Comparison of ENCODE assay signal across 10 cellular contexts in the genomic region with DNA sequence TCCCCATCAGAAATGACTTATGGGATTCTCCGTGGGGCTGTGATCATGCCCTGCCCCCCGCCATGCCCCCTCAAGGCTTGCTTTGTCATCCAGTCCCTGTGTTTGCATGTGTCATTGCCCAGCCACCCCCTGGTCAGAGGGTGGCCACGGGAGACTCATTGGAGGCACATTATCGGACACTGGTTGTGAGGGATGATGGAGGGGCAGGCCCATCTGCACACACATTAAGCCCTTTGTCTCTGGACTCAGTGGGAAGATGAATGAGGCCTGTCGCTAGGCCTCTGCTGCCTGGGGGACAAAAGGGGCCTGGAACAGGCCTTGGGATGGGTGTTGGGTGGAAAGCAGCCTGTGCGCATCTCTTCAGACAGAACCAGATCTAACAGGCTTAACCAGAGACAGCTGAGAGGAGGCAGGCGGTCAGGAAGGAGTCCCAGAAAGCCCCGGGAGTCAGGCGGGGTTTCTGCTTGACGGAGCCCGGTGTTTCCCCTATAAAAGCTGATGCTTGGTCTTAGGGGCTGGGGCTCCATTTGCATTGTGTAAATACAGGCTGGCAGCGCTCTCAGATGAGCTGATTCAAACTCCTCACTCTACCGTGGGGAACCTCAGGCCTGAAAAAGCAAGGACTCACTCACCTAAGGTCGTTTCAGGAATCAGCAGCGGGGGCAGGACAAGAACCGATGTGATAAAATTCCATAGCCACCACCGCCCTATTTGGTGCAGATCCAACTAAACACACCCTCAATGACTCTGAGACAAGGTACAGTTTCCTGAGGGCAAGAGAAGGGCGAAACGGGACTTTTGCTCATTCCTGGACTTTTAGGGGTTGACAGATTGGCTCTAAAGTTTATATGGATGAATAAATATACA. TPM values are rescaled to one million over a fixed set of nuclear protein-coding genes. Genes with fewer than 3 reads are reported as not detected.
DNase-seq lines count a peak whose midpoint lies in the region; ATAC-seq and TF ChIP-seq lines count a peak whose summit lies in the region.
"Had no signal": no experiment of that assay in that cellular context is flagged by ENCODE, and none has a peak within 500 bp of the region (broad histone marks: within the 10 kb centered on the region; RNA-seq: fewer than 3 reads in every experiment).

No MANE protein-coding gene starts in this region.

- H2AK5ac ChIP-seq in mesendoderm (ENCODE audit: low read length): no peak overlapping the region

- H3K27me3 ChIP-seq in mesendoderm (ENCODE audit: insufficient read depth, low read length, poor library complexity): no peaks in the 10 kb centered on the region

- H3K56ac ChIP-seq in mesendoderm (ENCODE audit: low read length): peak overlapping the region; percentile 76

- H3K27me3 Mint-ChIP-seq in WTC11 (ENCODE audit: low read depth): no peaks in the 10 kb centered on the region
- H3K27me3 Mint-ChIP-seq in type B pancreatic cell: peaks cover 15% of the 10 kb centered on the region
- peaks cover 2% of the 10 kb centered on the region for H3K27me3 Mint-ChIP-seq in activated naive CD8-positive, alpha-beta T cell treated with anti-CD3 and anti-CD28 coated beads, Interleukin-2, amount 50 U/mL, for 24 hours

- H4K5ac ChIP-seq in mesendoderm (ENCODE audit: low read length): peak overlapping the region; percentile 21

- H3K4me3 ChIP-seq in mesendoderm (ENCODE audit: low read length): no peak overlapping the region

- no peak overlapping the region for H2BK5ac ChIP-seq in mesendoderm (ENCODE audit: low read length)

- no peaks in the 10 kb centered on the region for H3K79me1 ChIP-seq in mesendoderm (ENCODE audit: low read length)

- H3K18ac ChIP-seq in mesendoderm (ENCODE audit: low read length): no peak overlapping the region

- no peak overlapping the region for H4K8ac ChIP-seq in mesendoderm (ENCODE audit: low read depth, low read length)

- CTCF ChIA-PET in WTC11 (lab: Charles Lee): interaction anchor here (0.7 to 3.2 kb wide), 27 partner anchors 9 to 322 kb away, joined by 3 to 31 read pairs (median 5); a partner anchor contains a TSS

- ATAC-seq in WTC11: peak; percentile 44
- ATAC-seq in activated naive CD8-positive, alpha-beta T cell treated with anti-CD3 and anti-CD28 coated beads, Interleukin-2, amount 50 U/mL, for 24 hours: no peak

- H3K79me2 ChIP-seq in mesendoderm (ENCODE audit: control insufficient read depth, insufficient read depth, low read length): no peaks in the 10 kb centered on the region

- H3K36me3 ChIP-seq in mesendoderm (ENCODE audit: control insufficient read depth, insufficient read depth, low read length): no peaks in the 10 kb centered on the region

- H3K4me1 Mint-ChIP-seq in WTC11 (peaks cover 43% of the 10 kb centered on the region), type B pancreatic cell (ENCODE audit: unreplicated experiment) (peaks cover 50% of the 10 kb centered on the region)
- H3K4me1 Mint-ChIP-seq in activated naive CD8-positive, alpha-beta T cell treated with anti-CD3 and anti-CD28 coated beads, Interleukin-2, amount 50 U/mL, for 24 hours: no peaks in the 10 kb centered on the region

- no peak overlapping the region for H3K27ac ChIP-seq in mesendoderm (ENCODE audit: low read depth, low read length)

- H3K4ac ChIP-seq in mesendoderm (ENCODE audit: low read depth, low read length): no peak overlapping the region

- H3K27ac Mint-ChIP-seq in WTC11: peak overlapping the region; percentile 95
- H3K27ac Mint-ChIP-seq in type B pancreatic cell: peak overlapping the region; percentile 95
- H3K27ac Mint-ChIP-seq in activated naive CD8-positive, alpha-beta T cell treated with anti-CD3 and anti-CD28 coated beads, Interleukin-2, amount 50 U/mL, for 24 hours: no peak overlapping the region

- H3K4me1 ChIP-seq in mesendoderm (ENCODE audit: control insufficient read depth, low read depth, low read length): peaks cover 4% of the 10 kb centered on the region

- H3K4me3 Mint-ChIP-seq in WTC11 (no peak overlapping the region), type B pancreatic cell (peak overlapping the region; percentile 73)
- H3K4me3 Mint-ChIP-seq in activated naive CD8-positive, alpha-beta T cell treated with anti-CD3 and anti-CD28 coated beads, Interleukin-2, amount 50 U/mL, for 24 hours: no peak overlapping the region

- no peak overlapping the region for H3K4me2 ChIP-seq in mesendoderm (ENCODE audit: low read length)

- POLR2A ChIA-PET in WTC11 (lab: Charles Lee): no interaction called here

- no peak overlapping the region for H3K23ac ChIP-seq in mesendoderm (ENCODE audit: low read length)

- H3K9me3 Mint-ChIP-seq in WTC11: no peaks in the 10 kb centered on the region
- no peaks in the 10 kb centered on the region for H3K9me3 Mint-ChIP-seq in type B pancreatic cell
- no peaks in the 10 kb centered on the region for H3K9me3 Mint-ChIP-seq in activated naive CD8-positive, alpha-beta T cell treated with anti-CD3 and anti-CD28 coated beads, Interleukin-2, amount 50 U/mL, for 24 hours

- DNase-seq in NCI-H82 (lab: John Stamatoyannopoulos, UW) (peak; percentile 71), NCI-H82 treated with DMSO at 0.1 percent for 48 hours (lab: John Stamatoyannopoulos, UW; ENCODE audit: unreplicated experiment) (no peak), WTC11 (ENCODE audit: low spot score) (peak; percentile 59), mesendoderm (peak; percentile 35), type B pancreatic cell (ENCODE audit: extremely low spot score, unreplicated experiment) (no peak), GF-D8 (lab: John Stamatoyannopoulos, UW) (no peak), SHP77 (lab: John Stamatoyannopoulos, UW) (no peak)
- no peak for DNase-seq in activated naive CD8-positive, alpha-beta T cell treated with anti-CD3 and anti-CD28 coated beads, Interleukin-2, amount 50 U/mL, for 24 hours
- DNase-seq: activated CD4-positive, alpha-beta T cell treated with anti-CD3 and anti-CD28 coated beads for 4 hours had no signal

- H2BK15ac ChIP-seq in mesendoderm (replicated peaks; ENCODE audit: low read depth): no peak overlapping the region

- peak overlapping the region; percentile 3 for H3K9ac ChIP-seq in mesendoderm (ENCODE audit: low read length)

- H2BK120ac ChIP-seq in mesendoderm (ENCODE audit: low read depth, low read length): no peak overlapping the region

- TF ChIP-seq CTCF in WTC11 (IDR thresholded peaks at IDR 0.05): no peak
- TF ChIP-seq CTCF in type B pancreatic cell (conservative IDR thresholded peaks at IDR 0.05): no peak

- H3K36me3 Mint-ChIP-seq in WTC11 (no peaks in the 10 kb centered on the region), type B pancreatic cell (no peaks in the 10 kb centered on the region)
- H3K36me3 Mint-ChIP-seq in activated naive CD8-positive, alpha-beta T cell treated with anti-CD3 and anti-CD28 coated beads, Interleukin-2, amount 50 U/mL, for 24 hours (ENCODE audit: low read depth): no peaks in the 10 kb centered on the region

- WGBS in mesendoderm (ENCODE audit: extremely low coverage, insufficient coverage, low lambda C conversion rate): no CpG with 5 or more reads among the region's 19 CpGs

TF ChIP-seq in WTC11, 78 proteins besides CTCF, POLR2A, EP300 and RAD21 (continues in another document):
- no peak for TF ChIP-seq FOXJ3 (CRISPR knock-in tag; IDR thresholded peaks at IDR 0.05; ENCODE audit: borderline replicate concordance)
- TF ChIP-seq, protein P1, sequence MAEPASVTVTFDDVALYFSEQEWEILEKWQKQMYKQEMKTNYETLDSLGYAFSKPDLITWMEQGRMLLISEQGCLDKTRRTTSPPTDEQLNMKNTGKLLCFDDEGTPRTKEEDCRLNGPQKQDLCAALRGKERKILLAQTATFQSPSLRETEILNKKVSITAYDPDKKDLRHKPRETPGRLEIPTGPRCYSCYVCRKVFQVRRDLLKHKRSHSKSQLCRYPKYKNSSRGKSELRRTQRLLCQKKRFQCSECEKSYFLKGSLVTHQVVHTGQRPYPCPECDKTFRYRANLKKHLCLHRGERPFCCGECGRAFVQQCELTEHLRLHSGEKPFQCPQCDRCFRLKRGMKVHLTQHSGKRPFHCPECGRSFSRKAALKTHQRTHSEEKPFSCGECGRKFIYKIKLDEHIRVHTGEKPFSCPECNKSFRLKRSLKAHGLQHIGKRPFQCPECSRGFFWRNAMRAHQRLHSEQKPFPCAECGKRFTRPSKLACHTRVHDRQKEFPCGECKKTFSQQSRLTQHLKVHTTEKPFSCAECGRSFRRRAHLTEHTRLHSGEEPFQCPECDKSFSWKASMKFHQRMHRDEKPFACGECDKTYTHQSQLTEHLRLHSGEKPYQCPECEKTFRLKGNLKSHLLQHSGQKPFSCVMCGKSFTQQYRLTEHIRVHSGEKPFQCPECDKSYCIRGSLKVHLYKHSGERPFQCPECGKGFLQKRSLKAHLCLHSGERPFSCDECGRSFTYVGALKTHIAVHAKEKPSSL (CRISPR knock-in tag; conservative IDR thresholded peaks at IDR 0.05): no peak
- TF ChIP-seq MYBL2 (CRISPR knock-in tag; IDR thresholded peaks at IDR 0.05): no peak
- TF ChIP-seq, protein P2, sequence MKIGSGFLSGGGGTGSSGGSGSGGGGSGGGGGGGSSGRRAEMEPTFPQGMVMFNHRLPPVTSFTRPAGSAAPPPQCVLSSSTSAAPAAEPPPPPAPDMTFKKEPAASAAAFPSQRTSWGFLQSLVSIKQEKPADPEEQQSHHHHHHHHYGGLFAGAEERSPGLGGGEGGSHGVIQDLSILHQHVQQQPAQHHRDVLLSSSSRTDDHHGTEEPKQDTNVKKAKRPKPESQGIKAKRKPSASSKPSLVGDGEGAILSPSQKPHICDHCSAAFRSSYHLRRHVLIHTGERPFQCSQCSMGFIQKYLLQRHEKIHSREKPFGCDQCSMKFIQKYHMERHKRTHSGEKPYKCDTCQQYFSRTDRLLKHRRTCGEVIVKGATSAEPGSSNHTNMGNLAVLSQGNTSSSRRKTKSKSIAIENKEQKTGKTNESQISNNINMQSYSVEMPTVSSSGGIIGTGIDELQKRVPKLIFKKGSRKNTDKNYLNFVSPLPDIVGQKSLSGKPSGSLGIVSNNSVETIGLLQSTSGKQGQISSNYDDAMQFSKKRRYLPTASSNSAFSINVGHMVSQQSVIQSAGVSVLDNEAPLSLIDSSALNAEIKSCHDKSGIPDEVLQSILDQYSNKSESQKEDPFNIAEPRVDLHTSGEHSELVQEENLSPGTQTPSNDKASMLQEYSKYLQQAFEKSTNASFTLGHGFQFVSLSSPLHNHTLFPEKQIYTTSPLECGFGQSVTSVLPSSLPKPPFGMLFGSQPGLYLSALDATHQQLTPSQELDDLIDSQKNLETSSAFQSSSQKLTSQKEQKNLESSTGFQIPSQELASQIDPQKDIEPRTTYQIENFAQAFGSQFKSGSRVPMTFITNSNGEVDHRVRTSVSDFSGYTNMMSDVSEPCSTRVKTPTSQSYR (CRISPR knock-in tag; IDR thresholded peaks at IDR 0.05): no peak

RNA-seq across cellular contexts. Expression of a gene that starts 17.0 kb away (rescaled TPM):
- 49.5 to 55.6 TPM (median 50.9 TPM) in 3 replicates for total RNA-seq in WTC11 (2021)
- 38.2 TPM for polyA plus RNA-seq in mesendoderm (2013, experiment 1 of 2)
- 37.3 TPM for polyA plus RNA-seq in mesendoderm (2013, experiment 2 of 2)
- 43.6 and 54.4 TPM in 2 replicates for total RNA-seq in type B pancreatic cell (ENCODE audit: low replicate concordance)

RNA-seq across cellular contexts. Expression of a gene that starts 23.7 kb away (rescaled TPM):
- total RNA-seq in WTC11 (2021): 374 to 444 TPM (median 377 TPM) in 3 replicates
- polyA plus RNA-seq in mesendoderm (2013, experiment 1 of 2): 274 TPM
- polyA plus RNA-seq in mesendoderm (2013, experiment 2 of 2): 289 TPM
- total RNA-seq in type B pancreatic cell (ENCODE audit: low replicate concordance): 20.5 and 685 TPM in 2 replicates
- polyA plus RNA-seq: aorta had no signal

RNA-seq across cellular contexts. Expression of a gene that starts 52.1 kb away (rescaled TPM):
- total RNA-seq in WTC11 (2021) (7.8 to 10.1 TPM (median 9.8 TPM) in 3 replicates), type B pancreatic cell (ENCODE audit: low replicate concordance) (0.10 and 15.0 TPM in 2 replicates)
- polyA plus RNA-seq in mesendoderm (2013, experiment 1 of 2): 1.1 TPM
- 1.2 TPM for polyA plus RNA-seq in mesendoderm (2013, experiment 2 of 2)

Comparison
In these comparisons a context has a peak if more than half of its experiments do, and no peak if none do; other contexts are left out.
1. DNase-seq: peak in NCI-H82 (single experiment), WTC11 (single experiment) and mesendoderm (single experiment); none in NCI-H82 treated with DMSO at 0.1 percent for 48 hours (single experiment), type B pancreatic cell (single experiment), GF-D8 (single experiment), activated naive CD8-positive, alpha-beta T cell treated with anti-CD3 and anti-CD28 coated beads, Interleukin-2, amount 50 U/mL, for 24 hours (single experiment) and SHP77 (0 of 2).